ENCODE assay signal across 20 cellular contexts in the genomic region with DNA sequence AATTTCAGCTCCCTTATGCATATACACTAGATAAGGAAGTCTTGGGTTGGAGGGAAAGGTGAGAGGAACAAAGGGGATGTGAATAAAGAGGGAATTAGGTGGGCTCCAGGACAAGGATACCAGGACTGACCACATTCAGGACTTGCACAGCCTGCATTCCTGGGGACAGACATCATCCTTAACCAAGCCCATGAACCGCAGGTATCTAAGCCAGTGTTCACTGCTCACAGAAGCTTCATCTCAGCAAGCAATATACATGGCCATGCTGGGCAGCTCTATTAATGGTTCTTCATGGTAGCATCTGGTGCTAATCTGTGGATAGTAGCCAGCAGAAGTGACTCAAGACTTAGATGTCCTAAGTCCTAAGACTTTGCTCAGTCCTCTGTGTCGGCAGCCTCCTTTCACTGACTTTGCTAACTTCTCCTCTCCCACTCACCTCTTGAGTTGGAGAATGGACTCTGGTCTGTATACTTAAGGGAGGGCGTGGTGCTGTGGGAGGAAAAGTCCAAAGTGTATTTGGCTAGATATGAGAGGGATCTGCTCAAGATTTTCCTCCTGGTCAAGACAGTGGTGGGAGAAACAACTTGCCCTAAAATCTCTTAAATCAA.
DNase-seq lines count a peak whose midpoint lies in the region; ATAC-seq, FAIRE-seq and TF ChIP-seq lines count a peak whose summit lies in the region.
"Had no signal": no experiment of that assay in that cellular context is flagged by ENCODE, and none has a peak within 500 bp of the region (broad histone marks: within the 10 kb centered on the region; RNA-seq: fewer than 3 reads in every experiment).

No MANE protein-coding gene starts in this region.

- peak; percentile 78 for DNase-seq in LoVo (ENCODE audit: low spot score)
- DNase-seq in epithelial cell of esophagus (ENCODE audit: low read depth) = peak; percentile 1
- peak; percentile 27 for DNase-seq in stomach
- no peak for DNase-seq in spleen
- no peak for DNase-seq in psoas muscle
- no peak for DNase-seq in kidney
- DNase-seq in NK-92 treated with Interleukin-12 subunit alpha and Interleukin-12 subunit beta, amount 100 ng/mL, for 24 hours (lab: John Stamatoyannopoulos, UW) = no peak
- DNase-seq: ACHN, DMS53, NCI-H1092, NCI-H146, NCI-H2081 treated with DMSO at 0.1 percent for 48 hours, NCI-H510A treated with DMSO at 0.1 percent for 48 hours, NCI-H82, SHP77, SK-N-SH had no signal

- H3K9ac ChIP-seq in liver (ENCODE audit: low read depth in 1 of 2, low read length in 2 of 2) (no peak overlapping the region), kidney (ENCODE audit: low read length in 2 of 2) (no peak overlapping the region)
- H3K9ac ChIP-seq: KMS-11, SK-N-SH had no signal

- TF ChIP-seq POLR2A in stomach (IDR thresholded peaks at IDR 0.05) (no peak), spleen (IDR thresholded peaks at IDR 0.05) (no peak)

- no peak for TF ChIP-seq CTCF in epithelial cell of esophagus (IDR thresholded peaks at IDR 0.05; ENCODE audit: insufficient read depth, low read depth, low read length, missing control alignments)
- TF ChIP-seq CTCF in liver (IDR thresholded peaks at IDR 0.05; ENCODE audit: low read depth, low read length, missing input control) = no peak
- no peak for TF ChIP-seq CTCF in stomach (IDR thresholded peaks at IDR 0.05)
- no peak for TF ChIP-seq CTCF in spleen (IDR thresholded peaks at IDR 0.05 in 8 of 11, conservative IDR thresholded peaks at IDR 0.05 in 3 of 11)
- no peak for TF ChIP-seq CTCF in psoas muscle (IDR thresholded peaks at IDR 0.05)
- TF ChIP-seq CTCF in kidney (IDR thresholded peaks at IDR 0.05; ENCODE audit: borderline replicate concordance, extremely low read depth, insufficient read depth) = no peak

- H3K27me3 ChIP-seq in liver (ENCODE audit: control insufficient read depth in 4 of 4, insufficient read depth in 4 of 4, low read length in 3 of 4) = no peaks in the 10 kb centered on the region
- no peaks in the 10 kb centered on the region for H3K27me3 ChIP-seq in stomach
- H3K27me3 ChIP-seq in spleen (replicated peaks in 1 of 7) = no peaks in the 10 kb centered on the region
- H3K27me3 ChIP-seq in psoas muscle (ENCODE audit: insufficient read depth in 3 of 3, low read length in 2 of 3) = no peaks in the 10 kb centered on the region

- no peak for FAIRE-seq in kidney (lab: Jason Lieb, UNC)

- H3K27ac ChIP-seq in liver (ENCODE audit: low read depth in 1 of 2, low read length in 2 of 2) (no peak overlapping the region), stomach (no peak overlapping the region), spleen (no peak overlapping the region), psoas muscle (no peak overlapping the region), kidney (ENCODE audit: low read depth in 2 of 2, low read length in 2 of 2) (no peak overlapping the region)
- H3K27ac ChIP-seq: KMS-11 had no signal

- H3K36me3 ChIP-seq in liver (ENCODE audit: control insufficient read depth in 4 of 4, insufficient read depth in 3 of 4, low read depth in 1 of 4, low read length in 3 of 4) (no peaks in the 10 kb centered on the region), stomach (no peaks in the 10 kb centered on the region), spleen (no peaks in the 10 kb centered on the region), psoas muscle (ENCODE audit: insufficient read depth in 1 of 2, low read depth in 1 of 2) (no peaks in the 10 kb centered on the region), kidney (ENCODE audit: control insufficient read depth in 1 of 2, insufficient read depth in 2 of 2, low read length in 2 of 2) (no peaks in the 10 kb centered on the region)

- TF ChIP-seq RAD21 in liver (IDR thresholded peaks at IDR 0.05) = peak; percentile 18 to 35

- no peak for ATAC-seq in psoas muscle
- ATAC-seq: HCT116, Panc1 had no signal

- TF ChIP-seq EP300 in stomach (IDR thresholded peaks at IDR 0.05) = no peak

- no peak overlapping the region for H3K4me3 ChIP-seq in epithelial cell of esophagus (ENCODE audit: low read length)
- no peak overlapping the region for H3K4me3 ChIP-seq in liver (ENCODE audit: low read depth in 1 of 3, low read length in 3 of 3)
- H3K4me3 ChIP-seq in stomach = no peak overlapping the region
- H3K4me3 ChIP-seq in spleen = no peak overlapping the region
- no peak overlapping the region for H3K4me3 ChIP-seq in psoas muscle
- no peak overlapping the region for H3K4me3 ChIP-seq in kidney (ENCODE audit: low read length in 2 of 2)

- intact Hi-C loops in stomach (cut with DNase I; ENCODE audit: low total_unique reads) (no loop called here), spleen (cut with DNase I; ENCODE audit: low total_unique reads) (no loop called here), psoas muscle (cut with DNase I) (no loop called here), kidney (cut with DNase I) (no loop called here)

- 35% methylated on average over 3 of the region's 3 CpGs for WGBS in liver
- WGBS in stomach, 5 donors = 36 to 55% (median 38%) methylated on average over 3 of the region's 3 CpGs
- 71 to 85% (median 77%) methylated on average over 3 of the region's 3 CpGs for WGBS in spleen, 5 donors
- 72 to 86% (median 83%) methylated on average over 3 of the region's 3 CpGs for WGBS in psoas muscle, 3 donors

- H3K4me1 ChIP-seq in liver (ENCODE audit: control insufficient read depth in 4 of 4, insufficient read depth in 4 of 4, low read length in 3 of 4) = peaks cover 2 to 11% (median 6%) of the 10 kb centered on the region in 4 donors
- H3K4me1 ChIP-seq in stomach = peaks cover 0 to 6% (median 0%) of the 10 kb centered on the region in 4 donors
- no peaks in the 10 kb centered on the region for H3K4me1 ChIP-seq in spleen
- no peaks in the 10 kb centered on the region for H3K4me1 ChIP-seq in psoas muscle
- H3K4me1 ChIP-seq in kidney (ENCODE audit: control insufficient read depth in 1 of 2, insufficient read depth in 1 of 2, low read depth in 1 of 2, low read length in 2 of 2) = no peaks in the 10 kb centered on the region

- H3K9me3 ChIP-seq in liver (ENCODE audit: control insufficient read depth in 4 of 4, low read length in 3 of 4) (no peaks in the 10 kb centered on the region), stomach (no peaks in the 10 kb centered on the region), spleen (no peaks in the 10 kb centered on the region), psoas muscle (no peaks in the 10 kb centered on the region), kidney (ENCODE audit: control insufficient read depth in 1 of 2, low read length in 2 of 2) (no peaks in the 10 kb centered on the region)
- H3K9me3 ChIP-seq: SK-N-SH had no signal

TF ChIP-seq in liver, 16 proteins besides CTCF, POLR2A, EP300 and RAD21:
- TF ChIP-seq EGR1 (IDR thresholded peaks at IDR 0.05; ENCODE audit: low read depth in 2 of 2) (no peak), YY1 (IDR thresholded peaks at IDR 0.05) (peak; percentile 27), HNF4A (conservative IDR thresholded peaks at IDR 0.05) (peak; percentile 87 to 91), JUND (IDR thresholded peaks at IDR 0.05) (peak in 1 of 2 donors; percentile 43), HNF4G (IDR thresholded peaks at IDR 0.05) (peak; percentile 76), SP1 (IDR thresholded peaks at IDR 0.05) (peak; percentile 57), TAF1 (conservative IDR thresholded peaks at IDR 0.05) (no peak), FOXA1 (IDR thresholded peaks at IDR 0.05) (no peak), RXRA (IDR thresholded peaks at IDR 0.05) (peak; percentile 16 to 35)
- TF ChIP-seq, protein P1, sequence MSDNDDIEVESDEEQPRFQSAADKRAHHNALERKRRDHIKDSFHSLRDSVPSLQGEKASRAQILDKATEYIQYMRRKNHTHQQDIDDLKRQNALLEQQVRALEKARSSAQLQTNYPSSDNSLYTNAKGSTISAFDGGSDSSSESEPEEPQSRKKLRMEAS (IDR thresholded peaks at IDR 0.05) = no peak
- TF ChIP-seq, protein P2, sequence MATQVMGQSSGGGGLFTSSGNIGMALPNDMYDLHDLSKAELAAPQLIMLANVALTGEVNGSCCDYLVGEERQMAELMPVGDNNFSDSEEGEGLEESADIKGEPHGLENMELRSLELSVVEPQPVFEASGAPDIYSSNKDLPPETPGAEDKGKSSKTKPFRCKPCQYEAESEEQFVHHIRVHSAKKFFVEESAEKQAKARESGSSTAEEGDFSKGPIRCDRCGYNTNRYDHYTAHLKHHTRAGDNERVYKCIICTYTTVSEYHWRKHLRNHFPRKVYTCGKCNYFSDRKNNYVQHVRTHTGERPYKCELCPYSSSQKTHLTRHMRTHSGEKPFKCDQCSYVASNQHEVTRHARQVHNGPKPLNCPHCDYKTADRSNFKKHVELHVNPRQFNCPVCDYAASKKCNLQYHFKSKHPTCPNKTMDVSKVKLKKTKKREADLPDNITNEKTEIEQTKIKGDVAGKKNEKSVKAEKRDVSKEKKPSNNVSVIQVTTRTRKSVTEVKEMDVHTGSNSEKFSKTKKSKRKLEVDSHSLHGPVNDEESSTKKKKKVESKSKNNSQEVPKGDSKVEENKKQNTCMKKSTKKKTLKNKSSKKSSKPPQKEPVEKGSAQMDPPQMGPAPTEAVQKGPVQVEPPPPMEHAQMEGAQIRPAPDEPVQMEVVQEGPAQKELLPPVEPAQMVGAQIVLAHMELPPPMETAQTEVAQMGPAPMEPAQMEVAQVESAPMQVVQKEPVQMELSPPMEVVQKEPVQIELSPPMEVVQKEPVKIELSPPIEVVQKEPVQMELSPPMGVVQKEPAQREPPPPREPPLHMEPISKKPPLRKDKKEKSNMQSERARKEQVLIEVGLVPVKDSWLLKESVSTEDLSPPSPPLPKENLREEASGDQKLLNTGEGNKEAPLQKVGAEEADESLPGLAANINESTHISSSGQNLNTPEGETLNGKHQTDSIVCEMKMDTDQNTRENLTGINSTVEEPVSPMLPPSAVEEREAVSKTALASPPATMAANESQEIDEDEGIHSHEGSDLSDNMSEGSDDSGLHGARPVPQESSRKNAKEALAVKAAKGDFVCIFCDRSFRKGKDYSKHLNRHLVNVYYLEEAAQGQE (IDR thresholded peaks at IDR 0.05) = no peak
- TF ChIP-seq, protein P3, sequence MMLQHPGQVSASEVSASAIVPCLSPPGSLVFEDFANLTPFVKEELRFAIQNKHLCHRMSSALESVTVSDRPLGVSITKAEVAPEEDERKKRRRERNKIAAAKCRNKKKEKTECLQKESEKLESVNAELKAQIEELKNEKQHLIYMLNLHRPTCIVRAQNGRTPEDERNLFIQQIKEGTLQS (IDR thresholded peaks at IDR 0.05) = no peak

Comparison
In these comparisons a context has a peak if more than half of its experiments do, and no peak if none do; other contexts are left out.
1. DNase-seq: peak in LoVo (single experiment), epithelial cell of esophagus (single experiment) and stomach (single experiment); none in spleen (single experiment), psoas muscle (0 of 2), kidney (single experiment) and NK-92 treated with Interleukin-12 subunit alpha and Interleukin-12 subunit beta, amount 100 ng/mL, for 24 hours (single experiment).